8 cellular contexts compared by ENCODE assay signal in the genomic region with DNA sequence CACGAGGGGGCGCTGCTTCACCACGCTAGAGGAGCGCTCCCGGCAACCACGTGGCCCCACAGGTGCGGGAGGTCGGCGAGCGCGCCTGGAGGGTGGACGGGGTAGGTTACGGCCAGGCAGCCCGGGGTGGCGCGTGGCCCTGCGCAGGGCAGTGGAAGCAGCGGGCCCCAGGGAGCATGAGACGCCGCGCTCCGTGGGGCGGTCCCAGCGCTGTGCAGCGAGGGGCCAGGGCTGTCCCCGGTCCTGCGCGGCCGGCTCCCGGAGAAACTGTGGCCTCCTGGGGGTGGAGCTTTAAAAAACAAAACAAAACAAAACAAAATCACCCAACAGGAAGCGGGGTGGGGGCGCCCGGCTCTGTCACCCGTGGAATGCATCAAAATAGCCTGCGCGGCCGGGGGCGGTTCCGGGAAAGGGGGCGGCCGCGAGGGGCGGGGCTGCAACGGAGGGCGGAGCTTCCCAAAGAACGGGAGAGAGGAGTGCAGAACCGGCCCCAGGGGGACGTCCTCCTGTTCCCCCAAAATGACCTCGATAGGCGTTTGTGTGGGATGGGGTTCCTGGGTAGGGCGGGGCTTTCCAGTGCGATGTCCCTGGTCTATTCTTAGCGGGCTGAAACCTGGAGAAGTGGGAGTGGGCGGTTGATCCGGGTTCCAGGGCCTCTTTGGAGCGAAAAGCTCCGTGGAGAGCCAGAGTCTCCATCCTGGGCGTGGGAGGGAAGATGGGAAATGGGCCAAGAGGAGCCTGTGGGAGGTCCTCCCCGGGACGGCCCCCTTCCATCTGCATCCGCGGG. TPM values are rescaled to one million over a fixed set of nuclear protein-coding genes. Genes with fewer than 3 reads are reported as not detected.
A peak's percentile ranks its signal among the peaks of the same experiment; 100 is the strongest.
DNase-seq lines count a peak whose midpoint lies in the region; ATAC-seq and TF ChIP-seq lines count a peak whose summit lies in the region.

No MANE protein-coding gene starts in this region.

- under 1% methylated on average over 53 of the region's 62 CpGs for WGBS in mesenchymal stem cell

- peak overlapping the region; percentile 66 for H3K27ac ChIP-seq in C4-2B
- peak overlapping the region; percentile 73 for H3K27ac ChIP-seq in effector memory CD4-positive, alpha-beta T cell (ENCODE audit: insufficient read depth, low read length, poor library complexity, severe bottlenecking)
- no peak overlapping the region for H3K27ac ChIP-seq in mesenchymal stem cell (ENCODE audit: low read length, poor library complexity, severe bottlenecking)

- peak overlapping the region in 1 of 2 experiments; percentile 95 for H2BK12ac ChIP-seq in mesenchymal stem cell (ENCODE audit: low read length in 2 of 2)

- H3K4me2 ChIP-seq in mesenchymal stem cell (ENCODE audit: low read length, poor library complexity, severe bottlenecking), result peak overlapping the region; percentile 87

- H2BK15ac ChIP-seq in mesenchymal stem cell (ENCODE audit: low read depth, poor library complexity, severe bottlenecking), result peak overlapping the region; percentile 52

- H3K27me3 ChIP-seq in effector memory CD4-positive, alpha-beta T cell (replicated peaks; ENCODE audit: control insufficient read depth, insufficient read depth, low read length, poor library complexity, severe bottlenecking), result no peaks in the 10 kb centered on the region
- H3K27me3 ChIP-seq in mesenchymal stem cell (ENCODE audit: control insufficient read depth in 1 of 2, insufficient read depth in 1 of 2, low read length in 2 of 2), result peaks cover 0 to 5% of the 10 kb centered on the region in 2 experiments

- H4K91ac ChIP-seq in mesenchymal stem cell (ENCODE audit: low read length), result peak overlapping the region; percentile 86

- no peak overlapping the region for H3K23ac ChIP-seq in mesenchymal stem cell (ENCODE audit: low read length in 2 of 2)

- H3K9ac ChIP-seq in mesenchymal stem cell (ENCODE audit: low read length), result peak overlapping the region; percentile 76

- H4K8ac ChIP-seq in mesenchymal stem cell (ENCODE audit: low read length), result peak overlapping the region; percentile 69

- peak; percentile 82 for ATAC-seq in GM19324 (IDR thresholded peaks at IDR 0.05; ENCODE audit: low FRiP score, unreplicated experiment)
- ATAC-seq in HG03520 (IDR thresholded peaks at IDR 0.05; ENCODE audit: unreplicated experiment), result peak; percentile 85

- H2BK120ac ChIP-seq in mesenchymal stem cell (ENCODE audit: low read depth, low read length), result peak overlapping the region; percentile 45

- peak overlapping the region; percentile 72 to 96 for H3K18ac ChIP-seq in mesenchymal stem cell (ENCODE audit: low read depth in 1 of 2, low read length in 2 of 2)

- DNase-seq in NCI-H748 treated with DMSO at 0.1 percent for 48 hours (lab: John Stamatoyannopoulos, UW) (peak; percentile 67), mesenchymal stem cell (peak; percentile 86)
- peak; percentile 81 to 82 for DNase-seq in activated CD8-positive, alpha-beta memory T cell treated with anti-CD3 and anti-CD28 coated beads for 4 hours (ENCODE audit: low read depth in 2 of 2)
- DNase-seq in effector memory CD4-positive, alpha-beta T cell, result peak; percentile 78 to 88 (median 85)
- peak; percentile 80 to 94 (median 88) for DNase-seq in stimulated activated CD4-positive, alpha-beta T cell treated with anti-CD3 and anti-CD28 coated beads, TNF-alpha, amount 100 ng/mL, for 48 hours (ENCODE audit: low read depth in 3 of 3)

- H3K4me1 ChIP-seq in effector memory CD4-positive, alpha-beta T cell (ENCODE audit: control insufficient read depth, insufficient read depth, low read length, poor library complexity, severe bottlenecking), result no peaks in the 10 kb centered on the region
- H3K4me1 ChIP-seq in mesenchymal stem cell (ENCODE audit: control insufficient read depth, insufficient read depth, low read depth, low read length), result peaks cover 11% of the 10 kb centered on the region

- H3K4ac ChIP-seq in mesenchymal stem cell (ENCODE audit: low read depth in 1 of 2, low read length in 2 of 2), result no peak overlapping the region

- peak overlapping the region in 1 of 2 experiments; percentile 2 for H3K14ac ChIP-seq in mesenchymal stem cell (ENCODE audit: low read length in 2 of 2)

- peak overlapping the region; percentile 34 for H2BK5ac ChIP-seq in mesenchymal stem cell (ENCODE audit: low read depth, low read length, poor library complexity, severe bottlenecking)

- H3K79me1 ChIP-seq in mesenchymal stem cell (replicated peaks; ENCODE audit: low read length, poor library complexity, severe bottlenecking), result no peaks in the 10 kb centered on the region

- H3K9me3 ChIP-seq in effector memory CD4-positive, alpha-beta T cell (ENCODE audit: control insufficient read depth, low read length), result no peaks in the 10 kb centered on the region
- no peaks in the 10 kb centered on the region for H3K9me3 ChIP-seq in mesenchymal stem cell (ENCODE audit: control insufficient read depth, low read length)

- H2AK5ac ChIP-seq in mesenchymal stem cell (ENCODE audit: low read length, severe bottlenecking), result no peak overlapping the region

- peak overlapping the region; percentile 73 for H3K4me3 ChIP-seq in effector memory CD4-positive, alpha-beta T cell (ENCODE audit: insufficient read depth, low read depth, low read length, poor library complexity, severe bottlenecking)
- peak overlapping the region; percentile 75 to 79 for H3K4me3 ChIP-seq in mesenchymal stem cell (ENCODE audit: insufficient read depth in 1 of 2, low read depth in 1 of 2, low read length in 2 of 2)

- H2AFZ ChIP-seq in mesenchymal stem cell (ENCODE audit: low read depth, low read length), result no peak overlapping the region

- peak; percentile 99 for TF ChIP-seq CTCF in C4-2B (conservative IDR thresholded peaks at IDR 0.05)

- no peaks in the 10 kb centered on the region for H3K36me3 ChIP-seq in effector memory CD4-positive, alpha-beta T cell (ENCODE audit: control insufficient read depth, insufficient read depth, low read length)
- H3K36me3 ChIP-seq in mesenchymal stem cell (ENCODE audit: control insufficient read depth in 1 of 2, insufficient read depth in 2 of 2, low read depth in 1 of 2, low read length in 2 of 2), result peaks cover 14 to 16% of the 10 kb centered on the region in 2 experiments

RNA-seq across cellular contexts. Expression of gene NUMBL, which starts 27.3 kb away (rescaled TPM):
- polyA plus RNA-seq in mesenchymal stem cell (2013, experiment 1 of 2), result 35.4 TPM
- 35.3 TPM for polyA plus RNA-seq in mesenchymal stem cell (2013, experiment 2 of 2)

RNA-seq across cellular contexts. Expression of gene COQ8B, which starts 53.6 kb away (rescaled TPM):
- polyA plus RNA-seq in mesenchymal stem cell (2013, experiment 1 of 2), result 12.5 TPM
- 12.4 TPM for polyA plus RNA-seq in mesenchymal stem cell (2013, experiment 2 of 2)

RNA-seq across cellular contexts. Expression of gene ITPKC, which starts 53.8 kb away (rescaled TPM):
- polyA plus RNA-seq in mesenchymal stem cell (2013, experiment 1 of 2), result 8.5 TPM
- polyA plus RNA-seq in mesenchymal stem cell (2013, experiment 2 of 2), result 8.0 TPM
